ENCODE assay signal across 9 cellular contexts in the genomic region with DNA sequence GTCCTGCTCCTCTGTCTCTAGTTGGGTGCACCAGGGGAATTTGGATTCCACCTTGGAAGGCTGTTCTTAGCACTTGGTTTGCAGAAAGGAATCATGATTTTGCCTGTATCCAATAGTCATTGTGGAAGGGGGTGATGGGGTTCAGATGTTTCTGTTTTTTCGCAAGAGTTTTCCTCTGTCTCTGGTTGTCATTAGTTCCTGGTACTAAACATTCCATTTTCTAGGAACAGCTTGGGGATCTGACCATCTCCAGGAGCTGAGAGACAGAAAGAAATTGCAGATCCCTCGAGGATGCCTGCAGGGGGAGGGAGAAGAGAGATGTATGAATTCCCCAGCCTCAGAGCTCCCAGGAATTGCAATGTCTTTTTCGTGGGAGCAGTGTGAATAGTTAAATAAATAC.
"Had no signal": no experiment of that assay in that cellular context is flagged by ENCODE, and none has a peak within 500 bp of the region (broad histone marks: within the 10 kb centered on the region; RNA-seq: fewer than 3 reads in every experiment).

No MANE protein-coding gene starts in this region.

- H3K4me1 ChIP-seq: HAP-1 had no signal

- H3K27ac ChIP-seq: GM23248, HL-60 had no signal

- DNase-seq: GM23248, GOT3, H7, HFFc6, KBM-7 had no signal

- ATAC-seq: HCT116, HepG2 had no signal

- H3K4me3 ChIP-seq: GM23248, HAP-1 had no signal

- H3K36me3 ChIP-seq: HAP-1 had no signal

- H3K9me3 ChIP-seq: HAP-1 had no signal
